ENCODE assay signal across 11 cellular contexts in the genomic region with DNA sequence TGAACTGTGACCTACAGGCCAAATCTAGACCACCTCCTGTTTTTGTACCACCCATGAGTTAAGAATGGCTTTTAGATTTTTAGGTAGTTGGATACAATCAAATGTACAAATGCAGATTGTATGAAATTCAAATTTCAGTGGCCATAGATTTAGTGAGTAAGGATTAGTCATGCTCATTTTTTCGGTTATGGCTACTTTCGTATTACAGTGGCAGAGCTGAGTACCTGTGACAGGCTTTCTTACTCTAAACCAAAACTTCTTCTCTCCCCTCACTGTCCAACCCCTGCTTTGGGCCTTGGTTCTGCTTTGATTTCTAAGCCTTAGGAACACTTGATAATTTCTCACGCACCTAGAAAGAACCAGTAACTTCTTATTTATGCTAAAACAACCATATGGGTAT.
DNase-seq lines count a peak whose midpoint lies in the region; ATAC-seq, FAIRE-seq and TF ChIP-seq lines count a peak whose summit lies in the region.
"Had no signal": no experiment of that assay in that cellular context is flagged by ENCODE, and none has a peak within 500 bp of the region (broad histone marks: within the 10 kb centered on the region; RNA-seq: fewer than 3 reads in every experiment).

No MANE protein-coding gene starts in this region.

- DNase-seq in activated CD8-positive, alpha-beta T cell treated with anti-CD3 and anti-CD28 coated beads for 36 hours = no peak
- DNase-seq in activated CD8-positive, alpha-beta T cell treated with anti-CD3 and anti-CD28 coated beads, Interleukin-2, amount 10 ng/mL, durations not matched to agents 7 days and 5 days = no peak
- DNase-seq in bronchial epithelial cell (ENCODE audit: low read depth) (peak; percentile 76), testis (no peak), NCI-H2029 (lab: John Stamatoyannopoulos, UW) (no peak), NCI-H774 (lab: John Stamatoyannopoulos, UW) (no peak)
- DNase-seq: activated CD8-positive, alpha-beta memory T cell treated with anti-CD3 and anti-CD28 coated beads for 24 hours; cortex of kidney had no signal

- CTCF ChIA-PET in activated CD8-positive, alpha-beta T cell treated with anti-CD3 and anti-CD28 coated beads for 36 hours (lab: Charles Lee) = interaction anchor here (0.6 to 1.8 kb wide), 7 partner anchors 11 to 288 kb away, joined by 3 to 6 read pairs (median 3); no protein-coding TSS in a partner anchor
- CTCF ChIA-PET in activated CD8-positive, alpha-beta T cell treated with anti-CD3 and anti-CD28 coated beads, Interleukin-2, amount 10 ng/mL, durations not matched to agents 7 days and 5 days (lab: Charles Lee) = interaction anchor here (1.7 to 3.7 kb wide), 4 partner anchors 10 to 59 kb away, joined by 6 to 17 read pairs (median 9); no protein-coding TSS in a partner anchor

- TF ChIP-seq POLR2A in testis (IDR thresholded peaks at IDR 0.05) = no peak

- H3K27ac Mint-ChIP-seq in activated CD8-positive, alpha-beta T cell treated with anti-CD3 and anti-CD28 coated beads for 36 hours = peak overlapping the region; percentile 78
- H3K27ac Mint-ChIP-seq in activated CD8-positive, alpha-beta T cell treated with anti-CD3 and anti-CD28 coated beads, Interleukin-2, amount 10 ng/mL, durations not matched to agents 7 days and 5 days = no peak overlapping the region

- intact Hi-C loops in activated CD8-positive, alpha-beta T cell treated with anti-CD3 and anti-CD28 coated beads for 36 hours (cut with micrococcal nuclease) = loop anchor here (2.0 to 5.0 kb wide), 2 partner anchors 36 to 48 kb away; no protein-coding TSS in a partner anchor
- intact Hi-C loops in testis (cut with DNase I; ENCODE audit: low total_unique reads) = no loop called here

- no peak for FAIRE-seq in bronchial epithelial cell (lab: Jason Lieb, UNC)

- H3K4me3 ChIP-seq in bronchial epithelial cell (ENCODE audit: low read depth, low read length) = no peak overlapping the region
- no peak overlapping the region for H3K4me3 ChIP-seq in testis

- H3K4me3 Mint-ChIP-seq in activated CD8-positive, alpha-beta T cell treated with anti-CD3 and anti-CD28 coated beads for 36 hours = no peak overlapping the region
- H3K4me3 Mint-ChIP-seq in activated CD8-positive, alpha-beta T cell treated with anti-CD3 and anti-CD28 coated beads, Interleukin-2, amount 10 ng/mL, durations not matched to agents 7 days and 5 days = no peak overlapping the region

- H3K9me3 Mint-ChIP-seq in activated CD8-positive, alpha-beta T cell treated with anti-CD3 and anti-CD28 coated beads for 36 hours = peaks cover 4% of the 10 kb centered on the region
- no peaks in the 10 kb centered on the region for H3K9me3 Mint-ChIP-seq in activated CD8-positive, alpha-beta T cell treated with anti-CD3 and anti-CD28 coated beads, Interleukin-2, amount 10 ng/mL, durations not matched to agents 7 days and 5 days (ENCODE audit: insufficient read depth)

- H3K9me3 ChIP-seq in testis = no peaks in the 10 kb centered on the region

- peak; percentile 50 for ATAC-seq in activated CD8-positive, alpha-beta T cell treated with anti-CD3 and anti-CD28 coated beads for 36 hours
- no peak for ATAC-seq in activated CD8-positive, alpha-beta T cell treated with anti-CD3 and anti-CD28 coated beads, Interleukin-2, amount 10 ng/mL, durations not matched to agents 7 days and 5 days
- ATAC-seq in HG03095 (IDR thresholded peaks at IDR 0.05; ENCODE audit: unreplicated experiment) (peak; percentile 59), HG02678 (IDR thresholded peaks at IDR 0.05; ENCODE audit: unreplicated experiment) (no peak)
- ATAC-seq: Panc1 had no signal

- no peak for TF ChIP-seq CTCF in activated CD8-positive, alpha-beta T cell treated with anti-CD3 and anti-CD28 coated beads for 36 hours (IDR thresholded peaks at IDR 0.05)
- TF ChIP-seq CTCF in bronchial epithelial cell (IDR thresholded peaks at IDR 0.05; ENCODE audit: insufficient read depth, low read length, severe bottlenecking) = no peak
- no peak for TF ChIP-seq CTCF in testis (IDR thresholded peaks at IDR 0.05)

- peak overlapping the region; percentile 35 to 68 for H3K27ac ChIP-seq in testis

- H3K4me1 ChIP-seq in testis = peaks cover 24% of the 10 kb centered on the region

- H3K27me3 ChIP-seq in bronchial epithelial cell (ENCODE audit: control insufficient read depth, insufficient read depth, low read length) = no peaks in the 10 kb centered on the region
- H3K27me3 ChIP-seq in testis = no peaks in the 10 kb centered on the region

- no peaks in the 10 kb centered on the region for H3K36me3 ChIP-seq in bronchial epithelial cell (ENCODE audit: control insufficient read depth, insufficient read depth, low read length)
- no peaks in the 10 kb centered on the region for H3K36me3 ChIP-seq in testis (ENCODE audit: low read depth, missing control alignments)

- H3K27me3 Mint-ChIP-seq in activated CD8-positive, alpha-beta T cell treated with anti-CD3 and anti-CD28 coated beads for 36 hours = no peaks in the 10 kb centered on the region
- H3K27me3 Mint-ChIP-seq in activated CD8-positive, alpha-beta T cell treated with anti-CD3 and anti-CD28 coated beads, Interleukin-2, amount 10 ng/mL, durations not matched to agents 7 days and 5 days (ENCODE audit: low read depth) = no peaks in the 10 kb centered on the region

- WGBS in testis, 2 donors = 88 to 93% methylated on average over 3 of the region's 3 CpGs

- no peaks in the 10 kb centered on the region for H3K36me3 Mint-ChIP-seq in activated CD8-positive, alpha-beta T cell treated with anti-CD3 and anti-CD28 coated beads for 36 hours (ENCODE audit: low read depth)
- no peaks in the 10 kb centered on the region for H3K36me3 Mint-ChIP-seq in activated CD8-positive, alpha-beta T cell treated with anti-CD3 and anti-CD28 coated beads, Interleukin-2, amount 10 ng/mL, durations not matched to agents 7 days and 5 days (ENCODE audit: low read depth)

- H3K4me1 Mint-ChIP-seq in activated CD8-positive, alpha-beta T cell treated with anti-CD3 and anti-CD28 coated beads for 36 hours (ENCODE audit: low read depth) = peaks cover 70% of the 10 kb centered on the region
- H3K4me1 Mint-ChIP-seq in activated CD8-positive, alpha-beta T cell treated with anti-CD3 and anti-CD28 coated beads, Interleukin-2, amount 10 ng/mL, durations not matched to agents 7 days and 5 days (ENCODE audit: low read depth) = peaks cover 64% of the 10 kb centered on the region

- POLR2A ChIA-PET in activated CD8-positive, alpha-beta T cell treated with anti-CD3 and anti-CD28 coated beads for 36 hours (lab: Charles Lee) = interaction anchor here (0.9 to 5.3 kb wide), 4 partner anchors 11 to 59 kb away, joined by 3 to 28 read pairs (median 6); no protein-coding TSS in a partner anchor
- POLR2A ChIA-PET in activated CD8-positive, alpha-beta T cell treated with anti-CD3 and anti-CD28 coated beads, Interleukin-2, amount 10 ng/mL, durations not matched to agents 7 days and 5 days (lab: Charles Lee) = interaction anchor here (2.6 kb wide), 1 partner anchor 10 kb away, joined by 9 read pairs; no protein-coding TSS in a partner anchor

Comparison
In these comparisons a context has a peak if more than half of its experiments do, and no peak if none do; other contexts are left out.
1. ATAC-seq: peak in activated CD8-positive, alpha-beta T cell treated with anti-CD3 and anti-CD28 coated beads for 36 hours (single experiment) and HG03095 (single experiment); none in activated CD8-positive, alpha-beta T cell treated with anti-CD3 and anti-CD28 coated beads, Interleukin-2, amount 10 ng/mL, durations not matched to agents 7 days and 5 days (single experiment) and HG02678 (single experiment).